In the genomic region with DNA sequence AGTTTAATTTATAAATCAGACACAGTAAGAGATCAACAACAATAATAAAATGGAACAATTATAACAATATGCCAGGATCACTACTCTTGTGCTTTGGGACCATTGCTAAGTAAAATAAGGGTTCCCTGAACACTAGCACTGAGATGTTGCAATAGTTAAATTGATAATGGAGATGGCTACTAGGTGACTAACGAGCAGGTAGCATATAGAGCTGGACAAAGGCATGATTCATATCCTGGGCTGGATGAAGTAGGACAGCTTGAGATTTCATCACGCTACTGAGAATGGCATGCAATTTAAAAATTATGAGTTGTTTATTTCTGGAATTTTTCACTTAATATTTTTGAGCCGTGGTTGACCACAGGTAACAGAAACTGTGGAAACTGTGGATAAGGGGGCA, we compare ENCODE assay signal across 15 cellular contexts. TPM values are rescaled to one million over a fixed set of nuclear protein-coding genes. Genes with fewer than 3 reads are reported as not detected.
DNase-seq lines count a peak whose midpoint lies in the region; ATAC-seq and TF ChIP-seq lines count a peak whose summit lies in the region.
"Had no signal": no experiment of that assay in that cellular context is flagged by ENCODE, and none has a peak within 500 bp of the region (broad histone marks: within the 10 kb centered on the region; RNA-seq: fewer than 3 reads in every experiment).

No MANE protein-coding gene starts in this region.

- H3K27me3 ChIP-seq in adipocyte (replicated peaks; ENCODE audit: control insufficient read depth, insufficient read depth, low read length) (no peaks in the 10 kb centered on the region), transverse colon (no peaks in the 10 kb centered on the region)
- H3K27me3 ChIP-seq: ovary, stomach had no signal

- H3K4me1 ChIP-seq in adipocyte (ENCODE audit: control insufficient read depth, insufficient read depth, low read length) (peaks cover 13% of the 10 kb centered on the region), transverse colon (peaks cover 8 to 21% (median 12%) of the 10 kb centered on the region in 4 donors)

- H3K9me3 ChIP-seq in adipocyte (ENCODE audit: control insufficient read depth, low read length), result no peaks in the 10 kb centered on the region
- H3K9me3 ChIP-seq in transverse colon, result no peaks in the 10 kb centered on the region
- H3K9me3 ChIP-seq: ovary, stomach had no signal

- WGBS in transverse colon (ENCODE audit: low coverage in 1 of 2), 2 donors, result 78 to 88% methylated on average over 3 of the region's 3 CpGs

- H3K36me3 ChIP-seq in adipocyte (ENCODE audit: control insufficient read depth, insufficient read depth, low read length, severe bottlenecking), result no peaks in the 10 kb centered on the region
- H3K36me3 ChIP-seq in transverse colon, result no peaks in the 10 kb centered on the region
- H3K36me3 ChIP-seq: ovary, stomach had no signal

- no peak for TF ChIP-seq EP300 in transverse colon (IDR thresholded peaks at IDR 0.05; ENCODE audit: low read depth)

- no peak for TF ChIP-seq POLR2A in transverse colon (IDR thresholded peaks at IDR 0.05)

- no peak overlapping the region for H3K9ac ChIP-seq in adipocyte (ENCODE audit: low read length)

- H3K4me3 ChIP-seq in adipocyte (ENCODE audit: low read length) (no peak overlapping the region), transverse colon (no peak overlapping the region)
- H3K4me3 ChIP-seq: ovary, stomach had no signal

- peak; percentile 70 for DNase-seq in A172 (ENCODE audit: low spot score)
- DNase-seq in HPDE6-E6E7 (ENCODE audit: extremely low spot score), result peak; percentile 83
- peak; percentile 42 for DNase-seq in adipocyte (ENCODE audit: low read depth)
- DNase-seq in fibroblast of the conjunctiva (ENCODE audit: low read depth), result peak; percentile 38
- DNase-seq in transverse colon, result no peak
- no peak for DNase-seq in Right ventricle myocardium superior
- DNase-seq: ACHN; activated CD4-positive, alpha-beta memory T cell treated with anti-CD3 and anti-CD28 coated beads for 36 hours; NCI-H187 treated with DMSO at 0.1 percent for 48 hours; NCI-H69; ovary; SHP77 treated with DMSO at 0.1 percent for 48 hours; stomach had no signal

- ATAC-seq in HG02763 (IDR thresholded peaks at IDR 0.05; ENCODE audit: unreplicated experiment), result no peak
- no peak for ATAC-seq in GM21576 (IDR thresholded peaks at IDR 0.05; ENCODE audit: unreplicated experiment)
- no peak for ATAC-seq in Right ventricle myocardium superior (ENCODE audit: poor library complexity)

- no peak for TF ChIP-seq CTCF in transverse colon (IDR thresholded peaks at IDR 0.05)

- in situ Hi-C loops in transverse colon (cut with MboI; ENCODE audit: low pct_ligation_motif_present in 1 of 4, low pct_unique_long_range_greater_than_20kb in 1 of 4, low sequenced_read_pairs in 3 of 4), result loop anchor here in 1 of 4 donors (25.0 kb wide), 1 partner anchor 291 kb away; no protein-coding TSS in a partner anchor

- no peak overlapping the region for H3K27ac ChIP-seq in transverse colon
- H3K27ac ChIP-seq: ovary, stomach had no signal

- intact Hi-C loops in transverse colon (cut with DNase I; ENCODE audit: low total_unique reads) (no loop called here), Right ventricle myocardium superior (cut with DNase I) (no loop called here)

RNA-seq across cellular contexts. Expression of a gene that starts 20.7 kb away (rescaled TPM):
- total RNA-seq in A172 (2014; rRNA removed; shearing (Covaris generic)), result 3.2 and 4.3 TPM in 2 replicates
- total RNA-seq in transverse colon, result 10 to 100 TPM in 2 of 4 donors, 1 to 10 TPM in 1, under 1 TPM in 1; 1.00 to 24.3 (median 10.7) TPM
- 966 TPM for total RNA-seq in Right ventricle myocardium superior

Comparison
In these comparisons a context has a peak if more than half of its experiments do, and no peak if none do; other contexts are left out.
1. DNase-seq: peak in A172 (single experiment), HPDE6-E6E7 (single experiment), adipocyte (single experiment) and fibroblast of the conjunctiva (single experiment); none in transverse colon (single experiment) and Right ventricle myocardium superior (single experiment).
2. RNA of a gene that starts 20.7 kb away (total RNA-seq): 966 TPM in Right ventricle myocardium superior (single experiment); 1.00 to 24.3 TPM in transverse colon and 3.2 to 4.3 TPM in A172; every median in the first group is over 10 times any median in the second.